Comparison of ENCODE assay signal across 29 cellular contexts in the genomic region with DNA sequence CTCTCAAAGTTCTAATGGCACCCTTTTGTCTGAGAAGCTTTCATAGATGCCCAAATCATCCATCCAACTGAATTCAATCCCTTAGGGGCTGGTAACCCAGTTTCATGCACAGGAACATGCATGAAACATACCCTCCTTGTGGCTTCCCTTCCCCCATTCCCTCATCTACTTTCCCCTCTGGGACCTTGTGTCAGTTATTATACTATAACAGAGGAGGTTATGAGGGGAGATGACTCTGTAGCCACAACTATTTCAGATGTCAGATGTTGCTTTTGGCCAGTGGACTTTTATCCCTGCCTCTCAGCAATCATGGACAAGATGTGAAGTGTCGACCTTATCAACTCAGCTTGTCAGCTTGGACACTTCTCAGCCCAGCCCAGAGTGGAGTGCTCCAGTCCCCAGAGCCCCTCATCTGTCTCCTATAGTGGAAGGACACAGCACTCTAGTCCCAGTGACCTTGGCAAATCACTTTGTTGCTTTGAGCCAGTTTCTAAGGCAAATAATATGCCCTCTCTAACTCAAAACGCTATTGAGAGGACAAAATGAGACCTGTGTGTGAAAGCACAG. TPM values are rescaled to one million over a fixed set of nuclear protein-coding genes. Genes with fewer than 3 reads are reported as not detected.
DNase-seq lines count a peak whose midpoint lies in the region; ATAC-seq and TF ChIP-seq lines count a peak whose summit lies in the region.
"Had no signal": no experiment of that assay in that cellular context is flagged by ENCODE, and none has a peak within 500 bp of the region (broad histone marks: within the 10 kb centered on the region; RNA-seq: fewer than 3 reads in every experiment).

No MANE protein-coding gene starts in this region.

- no peaks in the 10 kb centered on the region for H3K79me2 ChIP-seq in osteoblast (ENCODE audit: insufficient read depth, low read length)

- H3K9me3 ChIP-seq in osteoblast (ENCODE audit: low read depth, low read length): no peaks in the 10 kb centered on the region
- H3K9me3 ChIP-seq: esophagus muscularis mucosa, gastrocnemius medialis, SK-N-SH had no signal

- DNase-seq in EL: peak; percentile 31
- DNase-seq in OCI-M1 (lab: John Stamatoyannopoulos, UW): peak; percentile 19
- DNase-seq in Right ventricle myocardium superior: no peak
- DNase-seq in osteoblast (ENCODE audit: insufficient read length, low spot score, missing footprints): peak; percentile 42
- no peak for DNase-seq in GM13976 (ENCODE audit: low spot score)
- DNase-seq in GM13977 (ENCODE audit: low spot score): no peak
- DNase-seq: activated CD8-positive, alpha-beta memory T cell treated with anti-CD3 and anti-CD28 coated beads, Interleukin-2, amount 50 U/mL, for 4 hours; activated effector memory CD4-positive, alpha-beta T cell treated with Interleukin-2 at 50 U/mL for 16 hours; activated naive CD8-positive, alpha-beta T cell treated with anti-CD3 and anti-CD28 coated beads, Interleukin-2, amount 10 ng/mL, durations not matched to agents 7 days and 5 days; CD8-positive, alpha-beta T cell; DMS79; effector memory CD4-positive, alpha-beta T cell; gastrocnemius medialis; KBM-7; left colon; NCI-H1092; NCI-H187 treated with DMSO at 0.1 percent for 48 hours; NCI-H345; NCI-H82; SK-N-SH; T-helper 2 cell had no signal

- no peaks in the 10 kb centered on the region for H3K9me3 Mint-ChIP-seq in activated T-helper 17 cell treated with anti-CD3 and anti-CD28 coated beads, Interleukin-2, amount 50 U/mL, for 72 hours
- H3K9me3 Mint-ChIP-seq: CD8-positive, alpha-beta T cell; mesothelial cell of epicardium; natural killer cell treated with Interleukin-12 subunit alpha and Interleukin-12 subunit beta and Interleukin-15 and Interleukin-18, amount 100 ng/mL, for 72 hours; stimulated activated memory B cell treated with anti-CD40 and anti-IgM and Interleukin-4, amounts not matched to agents 10 μg/mL and 1 μg/mL and 100 μg/mL, for 72 hours had no signal

- no peaks in the 10 kb centered on the region for H4K20me1 ChIP-seq in osteoblast (ENCODE audit: insufficient read depth, low read length)

- H3K4me3 ChIP-seq in osteoblast (ENCODE audit: insufficient read depth, low read length): no peak overlapping the region
- H3K4me3 ChIP-seq: esophagus muscularis mucosa, gastrocnemius medialis, GM12878, smooth muscle cell had no signal

- peaks cover 28% of the 10 kb centered on the region for H3K4me1 ChIP-seq in osteoblast (ENCODE audit: insufficient read depth, low read length)
- H3K4me1 ChIP-seq: esophagus muscularis mucosa, gastrocnemius medialis had no signal

- peak overlapping the region; percentile 59 for H2AFZ ChIP-seq in osteoblast (ENCODE audit: low read length)

- H3K36me3 ChIP-seq in osteoblast (ENCODE audit: insufficient read depth, low read length): no peaks in the 10 kb centered on the region
- H3K36me3 ChIP-seq: esophagus muscularis mucosa, gastrocnemius medialis had no signal

- no peaks in the 10 kb centered on the region for H3K36me3 Mint-ChIP-seq in activated T-helper 17 cell treated with anti-CD3 and anti-CD28 coated beads, Interleukin-2, amount 50 U/mL, for 72 hours (ENCODE audit: low read depth)
- H3K36me3 Mint-ChIP-seq: CD8-positive, alpha-beta T cell; mesothelial cell of epicardium; natural killer cell treated with Interleukin-12 subunit alpha and Interleukin-12 subunit beta and Interleukin-15 and Interleukin-18, amount 100 ng/mL, for 72 hours; stimulated activated memory B cell treated with anti-CD40 and anti-IgM and Interleukin-4, amounts not matched to agents 10 μg/mL and 1 μg/mL and 100 μg/mL, for 72 hours had no signal

- intact Hi-C loops in Right ventricle myocardium superior (cut with DNase I): no loop called here

- H3K4me1 Mint-ChIP-seq in activated T-helper 17 cell treated with anti-CD3 and anti-CD28 coated beads, Interleukin-2, amount 50 U/mL, for 72 hours: peaks cover 5% of the 10 kb centered on the region

- in situ Hi-C loops in GM13976 (cut with MboI; ENCODE audit: low sequenced_read_pairs, unreplicated experiment) (no loop called here), GM13977 (cut with MboI; ENCODE audit: low pct_unique_long_range_greater_than_20kb, low sequenced_read_pairs, unreplicated experiment) (no loop called here)

- H3K4me3 Mint-ChIP-seq in activated T-helper 17 cell treated with anti-CD3 and anti-CD28 coated beads, Interleukin-2, amount 50 U/mL, for 72 hours: no peak overlapping the region
- H3K4me3 Mint-ChIP-seq: activated naive CD8-positive, alpha-beta T cell treated with anti-CD3 and anti-CD28 coated beads, Interleukin-2, amount 10 ng/mL, durations not matched to agents 7 days and 5 days; CD8-positive, alpha-beta T cell; mesothelial cell of epicardium; natural killer cell treated with Interleukin-12 subunit alpha and Interleukin-12 subunit beta and Interleukin-15 and Interleukin-18, amount 100 ng/mL, for 72 hours; stimulated activated memory B cell treated with anti-CD40 and anti-IgM and Interleukin-4, amounts not matched to agents 10 μg/mL and 1 μg/mL and 100 μg/mL, for 72 hours had no signal

- peak overlapping the region; percentile 58 for H3K27ac ChIP-seq in osteoblast (ENCODE audit: low read depth, low read length)
- H3K27ac ChIP-seq: esophagus muscularis mucosa, gastrocnemius medialis had no signal

- peak overlapping the region; percentile 61 for H3K4me2 ChIP-seq in osteoblast (ENCODE audit: insufficient read depth, low read length)
- H3K4me2 ChIP-seq: SK-N-SH, smooth muscle cell had no signal

- peak; percentile 85 for ATAC-seq in Right ventricle myocardium superior (ENCODE audit: poor library complexity)
- no peak for ATAC-seq in activated T-helper 17 cell treated with anti-CD3 and anti-CD28 coated beads, Interleukin-2, amount 50 U/mL, for 72 hours (replicated peaks)
- ATAC-seq: CD8-positive, alpha-beta T cell; gastrocnemius medialis; GM12878; left colon; natural killer cell treated with Interleukin-12 subunit alpha and Interleukin-12 subunit beta and Interleukin-15 and Interleukin-18, amount 100 ng/mL, for 72 hours; stimulated activated memory B cell treated with anti-CD40 and anti-IgM and Interleukin-4, amounts not matched to agents 10 μg/mL and 1 μg/mL and 100 μg/mL, for 72 hours had no signal

- H3K27me3 Mint-ChIP-seq in activated T-helper 17 cell treated with anti-CD3 and anti-CD28 coated beads, Interleukin-2, amount 50 U/mL, for 72 hours: no peaks in the 10 kb centered on the region
- H3K27me3 Mint-ChIP-seq: natural killer cell treated with Interleukin-12 subunit alpha and Interleukin-12 subunit beta and Interleukin-15 and Interleukin-18, amount 100 ng/mL, for 72 hours; stimulated activated memory B cell treated with anti-CD40 and anti-IgM and Interleukin-4, amounts not matched to agents 10 μg/mL and 1 μg/mL and 100 μg/mL, for 72 hours had no signal

- no peak overlapping the region for H3K27ac Mint-ChIP-seq in activated T-helper 17 cell treated with anti-CD3 and anti-CD28 coated beads, Interleukin-2, amount 50 U/mL, for 72 hours
- H3K27ac Mint-ChIP-seq: activated naive CD8-positive, alpha-beta T cell treated with anti-CD3 and anti-CD28 coated beads, Interleukin-2, amount 10 ng/mL, durations not matched to agents 7 days and 5 days; CD8-positive, alpha-beta T cell; mesothelial cell of epicardium; natural killer cell treated with Interleukin-12 subunit alpha and Interleukin-12 subunit beta and Interleukin-15 and Interleukin-18, amount 100 ng/mL, for 72 hours; stimulated activated memory B cell treated with anti-CD40 and anti-IgM and Interleukin-4, amounts not matched to agents 10 μg/mL and 1 μg/mL and 100 μg/mL, for 72 hours had no signal

- TF ChIP-seq CTCF in osteoblast (IDR thresholded peaks at IDR 0.05; ENCODE audit: extremely low read depth, low read depth, low read length) (no peak), GM13976 (IDR thresholded peaks at IDR 0.05; ENCODE audit: borderline replicate concordance, control extremely low read depth, extremely low read depth, insufficient read depth, missing control alignments) (no peak), GM13977 (IDR thresholded peaks at IDR 0.05; ENCODE audit: extremely low read depth, insufficient read depth, missing control alignments) (no peak)

- no peaks in the 10 kb centered on the region for H3K27me3 ChIP-seq in osteoblast (ENCODE audit: insufficient read depth, low read length)
- H3K27me3 ChIP-seq: esophagus muscularis mucosa, gastrocnemius medialis had no signal

RNA-seq across cellular contexts. Expression of a gene that starts 8.4 kb away (rescaled TPM):
- total RNA-seq in Right ventricle myocardium superior (1.3 TPM), osteoblast (not detected in 2 replicates)
- total RNA-seq in activated T-helper 17 cell treated with anti-CD3 and anti-CD28 coated beads, Interleukin-2, amount 50 U/mL, for 72 hours: 1 to 10 TPM in 1 of 2 donors, under 1 TPM in 1; 0.71 to 1.5 TPM
- total RNA-seq: CD8-positive, alpha-beta T cell; natural killer cell treated with Interleukin-12 subunit alpha and Interleukin-12 subunit beta and Interleukin-15 and Interleukin-18, amount 100 ng/mL, for 72 hours had no signal

RNA-seq across cellular contexts. Expression of a gene that starts 46.6 kb away (rescaled TPM):
- total RNA-seq in Right ventricle myocardium superior: 0.13 TPM
- total RNA-seq in osteoblast: under 0.01 TPM in 1 of 2 replicates, not detected in the other
- total RNA-seq in activated T-helper 17 cell treated with anti-CD3 and anti-CD28 coated beads, Interleukin-2, amount 50 U/mL, for 72 hours: not detected
- total RNA-seq: CD8-positive, alpha-beta T cell; GM12878; HT-29 had no signal

Comparison
In these comparisons a context has a peak if more than half of its experiments do, and no peak if none do; other contexts are left out.
1. DNase-seq: peak in EL (single experiment), OCI-M1 (single experiment) and osteoblast (single experiment); none in Right ventricle myocardium superior (single experiment), GM13976 (single experiment) and GM13977 (single experiment).